Comparison of ENCODE assay signal across 16 cellular contexts in the genomic region with DNA sequence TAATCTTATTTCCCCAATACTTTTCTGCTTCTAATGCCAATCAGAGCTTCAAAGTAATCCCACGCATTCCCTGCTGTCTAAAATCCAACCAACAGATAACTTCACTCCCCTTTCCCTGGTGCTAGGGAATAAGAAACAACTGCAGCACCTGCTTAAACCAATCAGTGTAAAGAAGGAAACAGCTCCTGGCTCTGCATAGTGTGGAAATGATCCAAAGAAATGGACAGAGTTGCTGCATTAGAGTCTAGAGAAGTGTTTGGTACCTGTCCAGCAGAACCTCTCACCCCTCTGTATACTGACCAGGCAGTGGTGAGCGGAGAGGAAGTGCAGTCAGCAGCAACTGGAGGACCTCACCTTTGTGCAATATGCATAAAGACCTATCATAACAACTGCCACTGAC.
DNase-seq lines count a peak whose midpoint lies in the region; ATAC-seq, FAIRE-seq and TF ChIP-seq lines count a peak whose summit lies in the region.
"Had no signal": no experiment of that assay in that cellular context is flagged by ENCODE, and none has a peak within 500 bp of the region (broad histone marks: within the 10 kb centered on the region; RNA-seq: fewer than 3 reads in every experiment).

No MANE protein-coding gene starts in this region.

- no peak overlapping the region for H3K27ac ChIP-seq in CD4-positive, alpha-beta T cell (ENCODE audit: low read depth, low read length)
- H3K27ac ChIP-seq in neural progenitor cell (peak overlapping the region; percentile 20), tibial artery (no peak overlapping the region)

- H3K9ac ChIP-seq in neural progenitor cell, result no peak overlapping the region

- no peak for DNase-seq in CD4-positive, alpha-beta T cell
- no peak for DNase-seq in HTR-8/SVneo (ENCODE audit: insufficient read length, low spot score)
- no peak for DNase-seq in bronchial epithelial cell (ENCODE audit: low read depth)
- no peak for DNase-seq in neural progenitor cell (ENCODE audit: low spot score)
- DNase-seq in tibial artery, result no peak
- no peak for DNase-seq in DMS153 treated with DMSO at 0.1 percent for 48 hours (lab: John Stamatoyannopoulos, UW; ENCODE audit: unreplicated experiment)
- DNase-seq: Caco-2, DMS53, IMR-90, Kasumi-1, NCI-H187 treated with DMSO at 0.1 percent for 48 hours, NCI-H2171, NCI-H774, SIG-M5 had no signal

- TF ChIP-seq CTCF in CD4-positive, alpha-beta T cell (IDR thresholded peaks at IDR 0.05), result no peak
- TF ChIP-seq CTCF in bronchial epithelial cell (IDR thresholded peaks at IDR 0.05; ENCODE audit: insufficient read depth, low read length, severe bottlenecking) (no peak), neural progenitor cell (IDR thresholded peaks at IDR 0.05) (no peak), tibial artery (IDR thresholded peaks at IDR 0.05) (no peak)

- H3K36me3 Mint-ChIP-seq in CD4-positive, alpha-beta T cell (ENCODE audit: low read depth), result peaks cover 82% of the 10 kb centered on the region
- peaks cover 20% of the 10 kb centered on the region for H3K36me3 Mint-ChIP-seq in neural progenitor cell

- intact Hi-C loops in CD4-positive, alpha-beta T cell (cut with DNase I, micrococcal nuclease), result no loop called here
- intact Hi-C loops in tibial artery (cut with DNase I; ENCODE audit: low total_unique reads), result no loop called here

- H3K4me2 ChIP-seq in neural progenitor cell, result no peak overlapping the region

- FAIRE-seq in HTR-8/SVneo (lab: Jason Lieb, UNC) (peak; percentile 31), bronchial epithelial cell (lab: Jason Lieb, UNC) (peak; percentile 68)

- H3K27ac Mint-ChIP-seq in CD4-positive, alpha-beta T cell, result peak overlapping the region; percentile 4
- no peak overlapping the region for H3K27ac Mint-ChIP-seq in neural progenitor cell

- no peaks in the 10 kb centered on the region for H3K9me3 Mint-ChIP-seq in CD4-positive, alpha-beta T cell
- H3K9me3 Mint-ChIP-seq in neural progenitor cell, result no peaks in the 10 kb centered on the region

- peaks cover 5% of the 10 kb centered on the region for H4K20me1 ChIP-seq in neural progenitor cell (ENCODE audit: low read depth)

- no peaks in the 10 kb centered on the region for H3K27me3 ChIP-seq in CD4-positive, alpha-beta T cell (ENCODE audit: control insufficient read depth, insufficient read depth, low read length)
- H3K27me3 ChIP-seq in bronchial epithelial cell (ENCODE audit: control insufficient read depth, insufficient read depth, low read length), result no peaks in the 10 kb centered on the region
- H3K27me3 ChIP-seq in neural progenitor cell, result no peaks in the 10 kb centered on the region
- no peaks in the 10 kb centered on the region for H3K27me3 ChIP-seq in tibial artery

- H3K79me2 ChIP-seq in neural progenitor cell (ENCODE audit: low read depth), result no peaks in the 10 kb centered on the region

- H3F3A ChIP-seq in neural progenitor cell (ENCODE audit: low read depth), result peaks cover 23% of the 10 kb centered on the region

- H3K4me3 Mint-ChIP-seq in CD4-positive, alpha-beta T cell, result no peak overlapping the region
- H3K4me3 Mint-ChIP-seq in neural progenitor cell, result no peak overlapping the region

- H3K36me3 ChIP-seq in bronchial epithelial cell (ENCODE audit: control insufficient read depth, insufficient read depth, low read length) (peaks cover 3% of the 10 kb centered on the region), neural progenitor cell (peaks cover 5% of the 10 kb centered on the region), tibial artery (peaks cover 19 to 50% (median 20%) of the 10 kb centered on the region in 3 donors)

- CTCF ChIA-PET in CD4-positive, alpha-beta T cell (lab: Charles Lee), result interaction anchor here (1.6 kb wide), 1 partner anchor 134 kb away, joined by 3 read pairs; no protein-coding TSS in a partner anchor

- no peaks in the 10 kb centered on the region for H3K4me1 Mint-ChIP-seq in CD4-positive, alpha-beta T cell (ENCODE audit: low read depth)
- H3K4me1 Mint-ChIP-seq in neural progenitor cell, result peaks cover 10% of the 10 kb centered on the region

- H3K4me1 ChIP-seq in neural progenitor cell (no peaks in the 10 kb centered on the region), tibial artery (no peaks in the 10 kb centered on the region)
- H3K4me1 ChIP-seq: Caco-2, HAP-1 had no signal

- no peaks in the 10 kb centered on the region for H3K27me3 Mint-ChIP-seq in CD4-positive, alpha-beta T cell
- no peaks in the 10 kb centered on the region for H3K27me3 Mint-ChIP-seq in neural progenitor cell (ENCODE audit: insufficient read depth, low read depth)

- ATAC-seq in CD4-positive, alpha-beta T cell (ENCODE audit: poor library complexity), result no peak
- no peak for ATAC-seq in GM18511 (IDR thresholded peaks at IDR 0.05; ENCODE audit: unreplicated experiment)

- H2AFZ ChIP-seq in neural progenitor cell (replicated peaks), result no peak overlapping the region

- POLR2A ChIA-PET in CD4-positive, alpha-beta T cell (lab: Charles Lee), result no interaction called here

- H3K9me3 ChIP-seq in CD4-positive, alpha-beta T cell (ENCODE audit: control insufficient read depth, low read length), result no peaks in the 10 kb centered on the region
- H3K9me3 ChIP-seq in neural progenitor cell (ENCODE audit: low read depth) (no peaks in the 10 kb centered on the region), tibial artery (no peaks in the 10 kb centered on the region)
- H3K9me3 ChIP-seq: Caco-2, HAP-1 had no signal

- no peak overlapping the region for H3K4me3 ChIP-seq in bronchial epithelial cell (ENCODE audit: low read depth, low read length)
- no peak overlapping the region for H3K4me3 ChIP-seq in neural progenitor cell
- H3K4me3 ChIP-seq in tibial artery, result no peak overlapping the region
- H3K4me3 ChIP-seq: HAP-1 had no signal
